ENCODE assay signal across 18 cellular contexts in genomic region chr7:4037308-4037707, GRCh38.
DNase-seq lines count a peak whose midpoint lies in the region; ATAC-seq, FAIRE-seq and TF ChIP-seq lines count a peak whose summit lies in the region.
"Had no signal": no experiment of that assay in that cellular context is flagged by ENCODE, and none has a peak within 500 bp of the region (broad histone marks: within the 10 kb centered on the region; RNA-seq: fewer than 3 reads in every experiment).

No MANE protein-coding gene starts in this region.

- H3K4me2 ChIP-seq in BLaER1: peak overlapping the region; percentile 53; the same call in 1 of the 2 replicates
- H3K4me2 ChIP-seq in K562 (ENCODE audit: insufficient read depth, low read length): no peak overlapping the region

- no peak for TF ChIP-seq RAD21 in K562 (CRISPR knock-in tag; conservative IDR thresholded peaks at IDR 0.05 in 1 of 2, IDR thresholded peaks at IDR 0.05 in 1 of 2)

- TF ChIP-seq CTCF in K562 (IDR thresholded peaks at IDR 0.05 in 2 of 3, conservative IDR thresholded peaks at IDR 0.05 in 1 of 3; ENCODE audit: insufficient read depth in 2 of 3, low read depth in 1 of 3, low read length in 3 of 3) (no peak), lung (IDR thresholded peaks at IDR 0.05; ENCODE audit: control extremely low read depth, extremely low read depth) (no peak)

- H3K9me3 ChIP-seq in BLaER1 (peaks cover 15% of the 10 kb centered on the region), K562 (replicated peaks; ENCODE audit: control insufficient read depth, insufficient read depth, low read depth, low read length) (no peaks in the 10 kb centered on the region), lung (ENCODE audit: control insufficient read depth in 2 of 2, insufficient read depth in 1 of 2, low read length in 1 of 2) (peaks cover 0 to 2% of the 10 kb centered on the region in 2 donors)

- no peaks in the 10 kb centered on the region for H3K79me2 ChIP-seq in K562 (ENCODE audit: control insufficient read depth, insufficient read depth, low read length)

- no peak for ATAC-seq in K562
- no peak for ATAC-seq in lung (ENCODE audit: insufficient read depth, low FRiP score)

- no peaks in the 10 kb centered on the region for H3K9me1 ChIP-seq in K562 (ENCODE audit: control insufficient read depth, insufficient read depth, low read length)

- no peak overlapping the region for H3K4me3 ChIP-seq in BLaER1
- no peak overlapping the region for H3K4me3 ChIP-seq in K562
- H3K4me3 ChIP-seq in lung: no peak overlapping the region
- H3K4me3 ChIP-seq: BLaER1 treated with 17β-estradiol and CSF1 and Interleukin-3, amounts not matched to agents 10 nM and 100 nM had no signal

- H4K20me1 ChIP-seq in BLaER1 (no peaks in the 10 kb centered on the region), K562 (replicated peaks; ENCODE audit: control insufficient read depth, insufficient read depth, low read length) (no peaks in the 10 kb centered on the region)
- H4K20me1 ChIP-seq: BLaER1 treated with 17β-estradiol and CSF1 and Interleukin-3, amounts not matched to agents 10 nM and 100 nM had no signal

- POLR2A ChIA-PET in K562 (lab: Yijun Ruan, JAX): interaction anchor here (0.6 to 1.3 kb wide), 3 partner anchors 8 to 42 kb away, joined by 3 to 5 read pairs (median 3); no protein-coding TSS in a partner anchor

- no peak for TF ChIP-seq POLR2A in K562 (conservative IDR thresholded peaks at IDR 0.05)

- H2AFZ ChIP-seq in K562 (ENCODE audit: low read depth, low read length): no peak overlapping the region

- no peaks in the 10 kb centered on the region for H3K27me3 ChIP-seq in BLaER1
- peaks cover 0 to 12% of the 10 kb centered on the region in 2 experiments; a peak in 3 of 5 replicates for H3K27me3 ChIP-seq in K562 (ENCODE audit: control insufficient read depth in 2 of 2, insufficient read depth in 2 of 2, low read length in 2 of 2)
- no peaks in the 10 kb centered on the region for H3K27me3 ChIP-seq in lung (ENCODE audit: control insufficient read depth, insufficient read depth)
- H3K27me3 ChIP-seq: BLaER1 treated with 17β-estradiol and CSF1 and Interleukin-3, amounts not matched to agents 10 nM and 100 nM had no signal

- intact Hi-C loops in K562 (cut with micrococcal nuclease): no loop called here

- no peaks in the 10 kb centered on the region for H3K36me3 ChIP-seq in BLaER1
- no peaks in the 10 kb centered on the region for H3K36me3 ChIP-seq in K562 (ENCODE audit: control insufficient read depth, insufficient read depth, low read length)
- H3K36me3 ChIP-seq in lung (ENCODE audit: control insufficient read depth in 2 of 2, insufficient read depth in 2 of 2, low read length in 2 of 2): no peaks in the 10 kb centered on the region
- H3K36me3 ChIP-seq: BLaER1 treated with 17β-estradiol and CSF1 and Interleukin-3, amounts not matched to agents 10 nM and 100 nM had no signal

- 3% methylated on average over 4 of the region's 4 CpGs for WGBS in K562 (ENCODE audit: insufficient coverage, low coverage, missing lambda C conversion rate)
- WGBS in lung, 2 donors: 97% methylated on average over 4 of the region's 4 CpGs

- H3K27ac ChIP-seq in BLaER1 (no peak overlapping the region), K562 (ENCODE audit: extremely low read depth, low read depth, low read length) (no peak overlapping the region), lung (ENCODE audit: low read depth in 1 of 2, low read length in 1 of 2) (no peak overlapping the region)
- H3K27ac ChIP-seq: BLaER1 treated with 17β-estradiol and CSF1 and Interleukin-3, amounts not matched to agents 10 nM and 100 nM had no signal

- peaks cover 32% of the 10 kb centered on the region for H3K4me1 ChIP-seq in BLaER1
- no peaks in the 10 kb centered on the region for H3K4me1 ChIP-seq in K562 (replicated peaks in 1 of 2; ENCODE audit: control insufficient read depth in 2 of 2, insufficient read depth in 2 of 2, low read length in 2 of 2)
- H3K4me1 ChIP-seq in lung (ENCODE audit: control insufficient read depth in 2 of 2, insufficient read depth in 2 of 2, low read length in 2 of 2): no peaks in the 10 kb centered on the region

- no TSS peak for BruUV-seq in K562 (replicated peaks; lab: Mats Ljungman, UMichigan)

- CTCF ChIA-PET in K562 (lab: Yijun Ruan, JAX; ENCODE audit: low intra/inter-chr PET ratio): no interaction called here

- no peak for TF ChIP-seq EP300 in K562 (IDR thresholded peaks at IDR 0.05; ENCODE audit: low read length)

- no peak for FAIRE-seq in K562 (lab: Jason Lieb, UNC)
- FAIRE-seq: D721Med, GM12891, GM18507, H54 had no signal

- H3K9ac ChIP-seq in BLaER1: no peak overlapping the region
- H3K9ac ChIP-seq in K562 (ENCODE audit: insufficient read depth in 1 of 2, low read depth in 2 of 2, low read length in 2 of 2): no peak overlapping the region
- H3K9ac ChIP-seq: BLaER1 treated with 17β-estradiol and CSF1 and Interleukin-3, amounts not matched to agents 10 nM and 100 nM had no signal

- no peak for DNase-seq in K562 (ENCODE audit: extremely low read depth in 1 of 4, low spot score in 3 of 4)
- peak; percentile 14 for DNase-seq in lung (ENCODE audit: low spot score)
- DNase-seq in anterior cingulate cortex (lab: John Stamatoyannopoulos, UW): no peak
- no peak for DNase-seq in AML-193 (lab: John Stamatoyannopoulos, UW)
- DNase-seq in NCI-H748 (lab: John Stamatoyannopoulos, UW; ENCODE audit: unreplicated experiment): no peak
- DNase-seq: CD4-positive, alpha-beta T cell; CD8-positive, alpha-beta memory T cell; DMS 273 treated with DMSO at 0.1 percent for 48 hours; DMS79; GF-D8; GOT3; HCEC 1CT had no signal

- in situ Hi-C loops in K562 (cut with MboI): no loop called here

TF ChIP-seq in K562, 482 proteins besides CTCF, POLR2A, EP300 and RAD21:
- TF ChIP-seq ZNF785 (CRISPR knock-in tag; IDR thresholded peaks at IDR 0.05) (no peak), MAFG (tag; conservative IDR thresholded peaks at IDR 0.05) (0 out of 2 replicates have a peak, but pooled peaks have one; percentile 11)
